In genomic region chr2:8477511-8478132, GRCh38 we compare ENCODE assay signal across 8 cellular contexts.
DNase-seq lines count a peak whose midpoint lies in the region; ATAC-seq and TF ChIP-seq lines count a peak whose summit lies in the region.

No MANE protein-coding gene starts in this region.

- H3K4me1 ChIP-seq in gastroesophageal sphincter (peaks cover 0 to 7% (median 0%) of the 10 kb centered on the region in 3 donors), upper lobe of right lung (peaks cover 32% of the 10 kb centered on the region)

- H3K27me3 ChIP-seq in gastroesophageal sphincter, result no peaks in the 10 kb centered on the region
- H3K27me3 ChIP-seq in upper lobe of right lung, result no peaks in the 10 kb centered on the region

- 42 to 61% methylated on average over 2 to 4 of the region's 8 CpGs for WGBS in gastroesophageal sphincter (ENCODE audit: low coverage in 1 of 2), 2 donors

- H3K4me3 ChIP-seq in NB4 (ENCODE audit: low read depth, low read length) (peak overlapping the region; percentile 9), gastroesophageal sphincter (no peak overlapping the region), upper lobe of right lung (no peak overlapping the region)

- TF ChIP-seq CTCF in NB4 (IDR thresholded peaks at IDR 0.05; ENCODE audit: low read depth, low read length), result no peak
- no peak for TF ChIP-seq CTCF in gastroesophageal sphincter (IDR thresholded peaks at IDR 0.05)
- no peak for TF ChIP-seq CTCF in upper lobe of right lung (IDR thresholded peaks at IDR 0.05)

- H3K9me3 ChIP-seq in gastroesophageal sphincter (no peaks in the 10 kb centered on the region), upper lobe of right lung (no peaks in the 10 kb centered on the region)

- intact Hi-C loops in upper lobe of right lung (cut with DNase I), result no loop called here

- H3K36me3 ChIP-seq in gastroesophageal sphincter (no peaks in the 10 kb centered on the region), upper lobe of right lung (no peaks in the 10 kb centered on the region)

- ATAC-seq in HG02610 (IDR thresholded peaks at IDR 0.05; ENCODE audit: unreplicated experiment) (peak; percentile 33), gastroesophageal sphincter (peak; percentile 27), upper lobe of right lung (peak; percentile 65)

- TF ChIP-seq EP300 in gastroesophageal sphincter (IDR thresholded peaks at IDR 0.05), result no peak

- peak; percentile 37 for DNase-seq in NK-92 treated with Interleukin-12 subunit alpha and Interleukin-12 subunit beta, amount 100 ng/mL, for 24 hours (lab: John Stamatoyannopoulos, UW)
- DNase-seq in NK-92 (lab: John Stamatoyannopoulos, UW; ENCODE audit: unreplicated experiment) (no peak), NB4 (ENCODE audit: low read depth) (peak; percentile 87), upper lobe of right lung (no peak), 8988T (no peak), occipital lobe (lab: John Stamatoyannopoulos, UW) (no peak)

- H3K27ac ChIP-seq in gastroesophageal sphincter, result peak overlapping the region in 1 of 4 donors; percentile 58
- H3K27ac ChIP-seq in upper lobe of right lung, result no peak overlapping the region

- TF ChIP-seq POLR2A in NB4 (IDR thresholded peaks at IDR 0.05; ENCODE audit: extremely low read depth, insufficient read length) (no peak), gastroesophageal sphincter (IDR thresholded peaks at IDR 0.05) (no peak)

Comparison
In these comparisons a context has a peak if more than half of its experiments do, and no peak if none do; other contexts are left out.
1. DNase-seq: peak in NK-92 treated with Interleukin-12 subunit alpha and Interleukin-12 subunit beta, amount 100 ng/mL, for 24 hours (single experiment) and NB4 (single experiment); none in NK-92 (single experiment), upper lobe of right lung (single experiment), 8988T (single experiment) and occipital lobe (single experiment).
2. Peak in every context shown above with its lines, with median percentiles within 50 percentile points of each other: ATAC-seq.